Comparison of ENCODE assay signal across 21 cellular contexts in genomic region chr21:15421947-15422346, GRCh38.
DNase-seq lines count a peak whose midpoint lies in the region; ATAC-seq, FAIRE-seq and TF ChIP-seq lines count a peak whose summit lies in the region.
"Had no signal": no experiment of that assay in that cellular context is flagged by ENCODE, and none has a peak within 500 bp of the region (broad histone marks: within the 10 kb centered on the region; RNA-seq: fewer than 3 reads in every experiment).

No MANE protein-coding gene starts in this region.

- CTCF ChIA-PET in PC-3 (lab: Charles Lee): no interaction called here

- no peaks in the 10 kb centered on the region for H4K20me1 ChIP-seq in PC-3 (ENCODE audit: low read length)

- no peaks in the 10 kb centered on the region for H3K36me3 ChIP-seq in PC-3 (ENCODE audit: low read depth, low read length)
- no peaks in the 10 kb centered on the region for H3K36me3 ChIP-seq in bronchial epithelial cell (ENCODE audit: control insufficient read depth, insufficient read depth, low read length)

- DNase-seq in GM20000 (ENCODE audit: low spot score) (peak; percentile 8), PC-3 (peak; percentile 48), bronchial epithelial cell (ENCODE audit: low read depth) (peak; percentile 94), non-pigmented ciliary epithelial cell (ENCODE audit: low read depth) (peak; percentile 19), T-helper 1 cell (no peak), NCI-H524 (lab: John Stamatoyannopoulos, UW) (no peak)
- DNase-seq: activated CD4-positive, alpha-beta T cell treated with anti-CD3 and anti-CD28 coated beads, Interleukin-2, amount 10 ng/mL, durations not matched to agents 24 days and 14 days; activated CD8-positive, alpha-beta memory T cell treated with anti-CD3 and anti-CD28 coated beads, Interleukin-2, amount 50 U/mL, for 4 hours; activated effector memory CD4-positive, alpha-beta T cell treated with anti-CD3 and anti-CD28 coated beads, Interleukin-2, amount 50 U/mL, for 16 hours; AML-193; DMS79 treated with DMSO at 0.1 percent for 48 hours; effector CD4-positive, alpha-beta T cell; glutamatergic neuron; NCI-H1105; NCI-H524 treated with DMSO at 0.1 percent for 48 hours; Right ventricle myocardium superior; SW 1271 had no signal

- H3K4me2 ChIP-seq in PC-3 (ENCODE audit: low read length): peak overlapping the region; percentile 19; the same call in 1 of the 2 replicates

- no peaks in the 10 kb centered on the region for H3K79me2 ChIP-seq in PC-3 (ENCODE audit: low read length)

- no peaks in the 10 kb centered on the region for H3K9me3 ChIP-seq in PC-3 (ENCODE audit: low read length)

- H3K9me2 ChIP-seq in PC-3 (replicated peaks; ENCODE audit: low read length): no peaks in the 10 kb centered on the region

- TF ChIP-seq CTCF in GM20000 (IDR thresholded peaks at IDR 0.05; ENCODE audit: extremely low read depth, missing control alignments) (no peak), PC-3 (conservative IDR thresholded peaks at IDR 0.05; ENCODE audit: low read depth, low read length) (no peak), bronchial epithelial cell (IDR thresholded peaks at IDR 0.05; ENCODE audit: insufficient read depth, low read length, severe bottlenecking) (no peak)

- H3K27ac ChIP-seq in PC-3 (ENCODE audit: low read length): peak overlapping the region; percentile 48

- no TSS peak for BruUV-seq in PC-3 (replicated peaks; lab: Mats Ljungman, UMichigan)

- H3K4me1 ChIP-seq in PC-3 (ENCODE audit: insufficient read depth, low read length): peaks cover 19% of the 10 kb centered on the region

- ATAC-seq in PC-3 (peak; percentile 26; the same call in 1 of the 2 replicates), HG03378 (IDR thresholded peaks at IDR 0.05; ENCODE audit: unreplicated experiment) (no peak)
- ATAC-seq: HCT116, HepG2 had no signal

- H2AFZ ChIP-seq in PC-3 (ENCODE audit: low read length): no peak overlapping the region

- intact Hi-C loops in PC-3 (cut with micrococcal nuclease): no loop called here

- POLR2A ChIA-PET in PC-3 (lab: Charles Lee; ENCODE audit: unreplicated experiment): no interaction called here

- no peaks in the 10 kb centered on the region for H3F3A ChIP-seq in PC-3 (ENCODE audit: low read length, unreplicated experiment)

- H3K27me3 ChIP-seq in PC-3 (ENCODE audit: low read length) (no peaks in the 10 kb centered on the region), bronchial epithelial cell (ENCODE audit: control insufficient read depth, insufficient read depth, low read length) (no peaks in the 10 kb centered on the region)

- no peak for FAIRE-seq in bronchial epithelial cell (lab: Jason Lieb, UNC)
- FAIRE-seq: HepG2 had no signal

- no peak overlapping the region for H3K9ac ChIP-seq in PC-3 (ENCODE audit: low read length)

- H3K4me3 ChIP-seq in PC-3 (ENCODE audit: low read length) (no peak overlapping the region), bronchial epithelial cell (ENCODE audit: low read depth, low read length) (no peak overlapping the region)
- H3K4me3 ChIP-seq: skin epidermis had no signal

Comparison
In these comparisons a context has a peak if more than half of its experiments do, and no peak if none do; other contexts are left out.
1. DNase-seq: peak in GM20000 (single experiment), PC-3 (single experiment), bronchial epithelial cell (single experiment) and non-pigmented ciliary epithelial cell (single experiment); none in T-helper 1 cell (0 of 5) and NCI-H524 (0 of 2).